Comparison of ENCODE assay signal across 8 cellular contexts in genomic region chr1:150560576-150560975, GRCh38. TPM values are rescaled to one million over a fixed set of nuclear protein-coding genes. Genes with fewer than 3 reads are reported as not detected.
DNase-seq lines count a peak whose midpoint lies in the region; ATAC-seq and TF ChIP-seq lines count a peak whose summit lies in the region.

No MANE protein-coding gene starts in this region.

- H3K9me3 ChIP-seq in BLaER1 treated with 17β-estradiol and CSF1 and Interleukin-3, amounts not matched to agents 10 nM and 100 nM (replicated peaks in 1 of 11): no peaks in the 10 kb centered on the region
- H3K9me3 ChIP-seq in PC-3 (ENCODE audit: low read length): no peaks in the 10 kb centered on the region
- no peaks in the 10 kb centered on the region for H3K9me3 ChIP-seq in effector memory CD4-positive, alpha-beta T cell (ENCODE audit: control insufficient read depth, low read length)
- H3K9me3 ChIP-seq in BE2C: no peaks in the 10 kb centered on the region

- H4K20me1 ChIP-seq in BLaER1 treated with 17β-estradiol and CSF1 and Interleukin-3, amounts not matched to agents 10 nM and 100 nM: peaks cover 0 to 96% (median 40%) of the 10 kb centered on the region in 11 experiments; a peak in 14 of 22 replicates
- no peaks in the 10 kb centered on the region for H4K20me1 ChIP-seq in PC-3 (ENCODE audit: low read length)

- no peaks in the 10 kb centered on the region for H3K9me3 Mint-ChIP-seq in neural crest cell

- BruUV-seq in PC-3 (replicated peaks; lab: Mats Ljungman, UMichigan): no TSS peak

- peak overlapping the region; percentile 84 for H3K27ac Mint-ChIP-seq in neural crest cell (ENCODE audit: unreplicated experiment)

- peaks cover 10% of the 10 kb centered on the region; the same call in 1 of the 2 replicates for H3K79me2 ChIP-seq in PC-3 (ENCODE audit: low read length)

- H3K9me2 ChIP-seq in PC-3 (replicated peaks; ENCODE audit: low read length): no peaks in the 10 kb centered on the region

- TF ChIP-seq CTCF in PC-3 (conservative IDR thresholded peaks at IDR 0.05; ENCODE audit: low read depth, low read length) (no peak), neural crest cell (conservative IDR thresholded peaks at IDR 0.05) (no peak), BE2C (IDR thresholded peaks at IDR 0.05; ENCODE audit: low read depth, low read length) (no peak)

- peaks cover 49% of the 10 kb centered on the region for H3K4me1 Mint-ChIP-seq in neural crest cell

- H3K36me3 Mint-ChIP-seq in neural crest cell (ENCODE audit: low read depth): no peaks in the 10 kb centered on the region

- 0 out of 2 replicates have a peak overlapping the region, but pooled peaks have one; percentile 69 for H2AFZ ChIP-seq in PC-3 (ENCODE audit: low read length)

- H3K27me3 ChIP-seq in BLaER1 treated with 17β-estradiol and CSF1 and Interleukin-3, amounts not matched to agents 10 nM and 100 nM: no peaks in the 10 kb centered on the region
- no peaks in the 10 kb centered on the region for H3K27me3 ChIP-seq in PC-3 (ENCODE audit: low read length)
- H3K27me3 ChIP-seq in effector memory CD4-positive, alpha-beta T cell (replicated peaks; ENCODE audit: control insufficient read depth, insufficient read depth, low read length, poor library complexity, severe bottlenecking): no peaks in the 10 kb centered on the region
- H3K27me3 ChIP-seq in BE2C: no peaks in the 10 kb centered on the region

- peak overlapping the region; percentile 18 to 95 (median 85); a peak in 18 of 22 replicates for H3K9ac ChIP-seq in BLaER1 treated with 17β-estradiol and CSF1 and Interleukin-3, amounts not matched to agents 10 nM and 100 nM
- peak overlapping the region; percentile 89 for H3K9ac ChIP-seq in PC-3 (ENCODE audit: low read length)

- peak overlapping the region; percentile 92 to 100 (median 99) for H3K4me2 ChIP-seq in BLaER1 treated with 17β-estradiol and CSF1 and Interleukin-3, amounts not matched to agents 10 nM and 100 nM
- peak overlapping the region; percentile 94 for H3K4me2 ChIP-seq in PC-3 (ENCODE audit: low read length)

- no peak for DNase-seq in PC-3
- DNase-seq in effector memory CD4-positive, alpha-beta T cell: no peak
- DNase-seq in neural crest cell (ENCODE audit: low read depth, low spot score): no peak
- DNase-seq in BE2C: no peak
- no peak for DNase-seq in amygdala (lab: John Stamatoyannopoulos, UW)

- POLR2A ChIA-PET in PC-3 (lab: Charles Lee; ENCODE audit: unreplicated experiment): interaction anchor here (2.3 kb wide), 1 partner anchor 19 kb away, joined by 31 read pairs; the partner anchor contains the start of gene MCL1

- peak overlapping the region; percentile 91 for H3K4me3 Mint-ChIP-seq in neural crest cell

- CTCF ChIA-PET in PC-3 (lab: Charles Lee): interaction anchor here (0.5 to 2.2 kb wide), 6 partner anchors 61 to 445 kb away, joined by 3 to 22 read pairs (median 6); partner anchors contain the start of gene ENSA

- peak overlapping the region in 10 of 11 experiments; percentile 82 to 100 (median 93); a peak in 17 of 22 replicates for H3K27ac ChIP-seq in BLaER1 treated with 17β-estradiol and CSF1 and Interleukin-3, amounts not matched to agents 10 nM and 100 nM
- peak overlapping the region; percentile 96 for H3K27ac ChIP-seq in PC-3 (ENCODE audit: low read length)
- peak overlapping the region; percentile 92 for H3K27ac ChIP-seq in effector memory CD4-positive, alpha-beta T cell (ENCODE audit: insufficient read depth, low read length, poor library complexity, severe bottlenecking)

- peaks cover 63 to 87% (median 68%) of the 10 kb centered on the region in 10 experiments for H3K4me1 ChIP-seq in BLaER1 treated with 17β-estradiol and CSF1 and Interleukin-3, amounts not matched to agents 10 nM and 100 nM
- H3K4me1 ChIP-seq in PC-3 (ENCODE audit: insufficient read depth, low read length) (peaks cover 37% of the 10 kb centered on the region), BE2C (peaks cover 19% of the 10 kb centered on the region)
- H3K4me1 ChIP-seq in effector memory CD4-positive, alpha-beta T cell (ENCODE audit: control insufficient read depth, insufficient read depth, low read length, poor library complexity, severe bottlenecking): peaks cover 52% of the 10 kb centered on the region

- intact Hi-C loops in PC-3 (cut with micrococcal nuclease): loop anchor here (2.0 to 10.0 kb wide), 4 partner anchors 60 to 434 kb away; partner anchors contain the start of genes GOLPH3L and SETDB1

- peaks cover 3% of the 10 kb centered on the region for H3F3A ChIP-seq in PC-3 (ENCODE audit: low read length, unreplicated experiment)

- H3K36me3 ChIP-seq in BLaER1 treated with 17β-estradiol and CSF1 and Interleukin-3, amounts not matched to agents 10 nM and 100 nM: peaks cover 0 to 48% (median 11%) of the 10 kb centered on the region in 11 experiments; a peak in 13 of 22 replicates
- H3K36me3 ChIP-seq in PC-3 (ENCODE audit: low read depth, low read length) (no peaks in the 10 kb centered on the region), BE2C (no peaks in the 10 kb centered on the region)
- H3K36me3 ChIP-seq in effector memory CD4-positive, alpha-beta T cell (ENCODE audit: control insufficient read depth, insufficient read depth, low read length): no peaks in the 10 kb centered on the region

- H3K27me3 Mint-ChIP-seq in neural crest cell (ENCODE audit: low read depth): no peaks in the 10 kb centered on the region

- peak overlapping the region in 7 of 10 experiments; percentile 44 to 73 (median 61); a peak in 15 of 20 replicates for H3K4me3 ChIP-seq in BLaER1 treated with 17β-estradiol and CSF1 and Interleukin-3, amounts not matched to agents 10 nM and 100 nM
- peak overlapping the region; percentile 69 for H3K4me3 ChIP-seq in PC-3 (ENCODE audit: low read length)
- peak overlapping the region; percentile 74 for H3K4me3 ChIP-seq in effector memory CD4-positive, alpha-beta T cell (ENCODE audit: insufficient read depth, low read depth, low read length, poor library complexity, severe bottlenecking)
- H3K4me3 ChIP-seq in BE2C (ENCODE audit: low read depth, low read length): no peak overlapping the region; the same call in 1 of the 2 replicates

- ATAC-seq in PC-3: no peak
- no peak for ATAC-seq in GM19351 (IDR thresholded peaks at IDR 0.05; ENCODE audit: unreplicated experiment)
- no peak for ATAC-seq in HG02588 (IDR thresholded peaks at IDR 0.05; ENCODE audit: unreplicated experiment)

RNA-seq across cellular contexts. Expression of gene ADAMTSL4, which starts 11.4 kb away (rescaled TPM):
- 0.81 and 0.87 TPM in 2 replicates for total RNA-seq in PC-3 (2014; rRNA removed)
- total RNA-seq in neural crest cell: 0.32 and 0.44 TPM in 2 replicates
- polyA plus RNA-seq in BE2C (2012; ENCODE audit: insufficient read depth, insufficient read length, low read depth): 2.2 TPM

RNA-seq across cellular contexts. Expression of gene MCL1, which starts 18.8 kb away (rescaled TPM):
- 285 and 376 TPM in 2 replicates for total RNA-seq in PC-3 (2014; rRNA removed)
- total RNA-seq in neural crest cell: 179 and 186 TPM in 2 replicates
- 88.9 TPM for polyA plus RNA-seq in BE2C (2012; ENCODE audit: insufficient read depth, insufficient read length, low read depth)

RNA-seq across cellular contexts. Expression of gene FALEC, which starts 45.0 kb away (rescaled TPM):
- total RNA-seq in PC-3 (2014; rRNA removed) (0.73 TPM in 1 of 2 replicates, not detected in the other), neural crest cell (1.2 and 1.3 TPM in 2 replicates)
- polyA plus RNA-seq in BE2C (2012; ENCODE audit: insufficient read depth, insufficient read length, low read depth): not detected

RNA-seq across cellular contexts. Expression of gene ECM1, which starts 52.7 kb away (rescaled TPM):
- 2.3 and 3.7 TPM in 2 replicates for total RNA-seq in PC-3 (2014; rRNA removed)
- 5.3 and 5.5 TPM in 2 replicates for total RNA-seq in neural crest cell
- polyA plus RNA-seq in BE2C (2012; ENCODE audit: insufficient read depth, insufficient read length, low read depth): 3.9 TPM
